ENCODE assay signal across 11 cellular contexts in genomic region chr2:86223098-86223681, GRCh38. TPM values are rescaled to one million over a fixed set of nuclear protein-coding genes. Genes with fewer than 3 reads are reported as not detected.
DNase-seq lines count a peak whose midpoint lies in the region; ATAC-seq lines count a peak whose summit lies in the region.
"Had no signal": no experiment of that assay in that cellular context is flagged by ENCODE, and none has a peak within 500 bp of the region (broad histone marks: within the 10 kb centered on the region; RNA-seq: fewer than 3 reads in every experiment).

No MANE protein-coding gene starts in this region.

- H3K9me3 ChIP-seq in MG63, result no peaks in the 10 kb centered on the region
- no peaks in the 10 kb centered on the region for H3K9me3 ChIP-seq in skeletal muscle satellite cell (replicated peaks; ENCODE audit: low read length)

- no peak overlapping the region for H3K9ac ChIP-seq in skeletal muscle satellite cell (ENCODE audit: low read depth, low read length)

- H3K4me3 ChIP-seq in MG63 (no peak overlapping the region), skeletal muscle satellite cell (ENCODE audit: low read length) (no peak overlapping the region)

- ATAC-seq in HG03139 (IDR thresholded peaks at IDR 0.05; ENCODE audit: unreplicated experiment), result no peak
- no peak for ATAC-seq in natural killer cell treated with Interleukin-12 subunit alpha and Interleukin-12 subunit beta and Interleukin-15 and Interleukin-18, amount 100 ng/mL, for 72 hours
- ATAC-seq: activated CD4-positive, alpha-beta T cell treated with anti-CD3 and anti-CD28 coated beads for 36 hours had no signal

- H3K4me1 ChIP-seq in skeletal muscle satellite cell (ENCODE audit: control insufficient read depth, insufficient read depth, low read length), result peaks cover 22% of the 10 kb centered on the region

- H3K27me3 ChIP-seq in MG63 (no peaks in the 10 kb centered on the region), skeletal muscle satellite cell (ENCODE audit: control insufficient read depth, insufficient read depth, low read length) (peaks cover 6% of the 10 kb centered on the region)

- peak overlapping the region; percentile 80 for H3K27ac ChIP-seq in cingulate gyrus (ENCODE audit: low read depth, low read length)
- H3K27ac ChIP-seq: epithelial cell of prostate had no signal

- H3K27ac Mint-ChIP-seq in natural killer cell treated with Interleukin-12 subunit alpha and Interleukin-12 subunit beta and Interleukin-15 and Interleukin-18, amount 100 ng/mL, for 72 hours, result no peak overlapping the region
- H3K27ac Mint-ChIP-seq: activated CD4-positive, alpha-beta T cell treated with anti-CD3 and anti-CD28 coated beads for 36 hours had no signal

- H3K4me1 Mint-ChIP-seq in natural killer cell treated with Interleukin-12 subunit alpha and Interleukin-12 subunit beta and Interleukin-15 and Interleukin-18, amount 100 ng/mL, for 72 hours (ENCODE audit: low read depth in 2 of 2), result peaks cover 3 to 9% of the 10 kb centered on the region in 2 donors

- H3K4me3 Mint-ChIP-seq in natural killer cell treated with Interleukin-12 subunit alpha and Interleukin-12 subunit beta and Interleukin-15 and Interleukin-18, amount 100 ng/mL, for 72 hours, result no peak overlapping the region
- H3K4me3 Mint-ChIP-seq: activated CD4-positive, alpha-beta T cell treated with anti-CD3 and anti-CD28 coated beads for 36 hours had no signal

- H3K4me2 ChIP-seq in skeletal muscle satellite cell (ENCODE audit: low read length), result peak overlapping the region; percentile 65

- no peaks in the 10 kb centered on the region for H3K27me3 Mint-ChIP-seq in natural killer cell treated with Interleukin-12 subunit alpha and Interleukin-12 subunit beta and Interleukin-15 and Interleukin-18, amount 100 ng/mL, for 72 hours
- H3K27me3 Mint-ChIP-seq: activated CD4-positive, alpha-beta T cell treated with anti-CD3 and anti-CD28 coated beads for 36 hours had no signal

- no peaks in the 10 kb centered on the region for H3K36me3 ChIP-seq in MG63
- H3K36me3 ChIP-seq in skeletal muscle satellite cell (ENCODE audit: insufficient read depth, low read length), result no peaks in the 10 kb centered on the region

- no peaks in the 10 kb centered on the region for H3K36me3 Mint-ChIP-seq in natural killer cell treated with Interleukin-12 subunit alpha and Interleukin-12 subunit beta and Interleukin-15 and Interleukin-18, amount 100 ng/mL, for 72 hours

- H3K9me3 Mint-ChIP-seq in natural killer cell treated with Interleukin-12 subunit alpha and Interleukin-12 subunit beta and Interleukin-15 and Interleukin-18, amount 100 ng/mL, for 72 hours, result no peaks in the 10 kb centered on the region

- peak; percentile 67 for DNase-seq in MG63
- peak; percentile 77 for DNase-seq in islet precursor cell
- no peak for DNase-seq in activated CD4-positive, CD25-positive, alpha-beta regulatory T cell treated with anti-CD3 and anti-CD28 coated beads, Interleukin-2, amount 50 U/mL, for 72 hours
- no peak for DNase-seq in natural killer cell treated with Interleukin-12 subunit alpha and Interleukin-12 subunit beta and Interleukin-15 and Interleukin-18, amount 100 ng/mL, for 72 hours (ENCODE audit: low spot score)
- no peak for DNase-seq in NCI-H748 (lab: John Stamatoyannopoulos, UW; ENCODE audit: unreplicated experiment)
- DNase-seq: activated CD4-positive, alpha-beta T cell treated with anti-CD3 and anti-CD28 coated beads for 36 hours; NCI-H146 had no signal

RNA-seq across cellular contexts. Expression of gene MRPL35, which starts 23.9 kb away (rescaled TPM):
- total RNA-seq in MG63 (2014; rRNA removed; shearing (Covaris generic); ENCODE audit: low replicate concordance), result 75.5 and 77.0 TPM in 2 replicates
- 45.9 and 60.1 TPM in 2 replicates for total RNA-seq in skeletal muscle satellite cell (2012; rRNA removed)
- 10 to 100 TPM; 58.9 to 66.4 TPM for total RNA-seq in natural killer cell treated with Interleukin-12 subunit alpha and Interleukin-12 subunit beta and Interleukin-15 and Interleukin-18, amount 100 ng/mL, for 72 hours

RNA-seq across cellular contexts. Expression of gene IMMT, which starts 27.9 kb away (rescaled TPM):
- total RNA-seq in MG63 (2014; rRNA removed; shearing (Covaris generic); ENCODE audit: low replicate concordance), result 54.4 and 57.5 TPM in 2 replicates
- 72.7 and 78.1 TPM in 2 replicates for total RNA-seq in skeletal muscle satellite cell (2012; rRNA removed)
- total RNA-seq in natural killer cell treated with Interleukin-12 subunit alpha and Interleukin-12 subunit beta and Interleukin-15 and Interleukin-18, amount 100 ng/mL, for 72 hours, result 100 to 1,000 TPM; 110 to 157 TPM

Comparison
In these comparisons a context has a peak if more than half of its experiments do, and no peak if none do; other contexts are left out.
1. DNase-seq: peak in MG63 (single experiment) and islet precursor cell (single experiment); none in activated CD4-positive, CD25-positive, alpha-beta regulatory T cell treated with anti-CD3 and anti-CD28 coated beads, Interleukin-2, amount 50 U/mL, for 72 hours (single experiment), natural killer cell treated with Interleukin-12 subunit alpha and Interleukin-12 subunit beta and Interleukin-15 and Interleukin-18, amount 100 ng/mL, for 72 hours (single experiment) and NCI-H748 (single experiment).